Comparison of ENCODE assay signal across 9 cellular contexts in the genomic region with DNA sequence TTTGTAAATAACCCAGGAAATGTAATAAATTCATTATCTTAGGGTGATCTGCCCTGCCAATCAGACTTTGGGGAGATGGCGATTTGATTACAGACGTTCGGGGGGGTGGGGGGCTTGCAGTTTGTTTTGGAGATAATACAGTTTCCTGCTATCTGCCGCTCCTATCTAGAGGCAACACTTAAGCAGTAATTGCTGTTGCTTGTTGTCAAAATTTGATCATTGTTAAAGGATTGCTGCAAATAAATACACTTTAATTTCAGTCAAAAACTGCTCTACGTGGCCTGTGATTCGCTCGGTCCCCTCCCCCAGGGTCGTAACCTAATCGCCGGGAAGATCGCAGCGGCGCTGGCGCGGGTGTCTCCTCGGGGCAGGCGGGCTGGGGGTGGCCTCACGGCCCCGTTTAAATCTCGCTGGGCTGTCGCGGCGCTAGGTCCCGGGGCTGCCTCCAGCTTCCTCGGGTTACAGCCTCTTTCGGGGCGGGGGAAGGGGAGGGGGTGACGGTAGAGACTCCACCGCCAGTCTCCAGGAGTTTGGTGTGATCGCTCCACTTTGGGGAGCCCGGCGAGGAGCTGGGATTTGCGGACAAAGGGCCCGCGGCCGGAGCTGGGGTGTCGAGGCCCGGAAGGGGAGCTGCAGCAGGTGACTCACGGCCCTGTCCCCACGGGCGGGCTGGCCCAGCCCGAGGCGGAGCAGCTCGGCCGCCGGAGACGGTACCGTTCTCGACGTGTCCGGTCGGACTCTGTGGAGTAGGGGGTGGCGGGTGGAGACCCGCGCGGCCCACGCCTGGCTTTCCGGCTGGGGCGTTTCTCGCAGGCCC. TPM values are rescaled to one million over a fixed set of nuclear protein-coding genes. Genes with fewer than 3 reads are reported as not detected.
A peak's percentile ranks its signal among the peaks of the same experiment; 100 is the strongest.
DNase-seq lines count a peak whose midpoint lies in the region; ATAC-seq and TF ChIP-seq lines count a peak whose summit lies in the region.
"Had no signal": no experiment of that assay in that cellular context is flagged by ENCODE, and none has a peak within 500 bp of the region (broad histone marks: within the 10 kb centered on the region; RNA-seq: fewer than 3 reads in every experiment).

No MANE protein-coding gene starts in this region.

- H3K36me3 ChIP-seq in adipocyte (ENCODE audit: control insufficient read depth, insufficient read depth, low read length, severe bottlenecking): no peaks in the 10 kb centered on the region
- peaks cover 29% of the 10 kb centered on the region for H3K36me3 ChIP-seq in thoracic aorta

- H3K4me3 ChIP-seq in adipocyte (ENCODE audit: low read length) (peak overlapping the region; percentile 80), thoracic aorta (peak overlapping the region; percentile 81)

- ATAC-seq in thoracic aorta (ENCODE audit: insufficient number of reproducible peaks, low FRiP score, low read depth): no peak
- no peak for ATAC-seq in GM19351 (IDR thresholded peaks at IDR 0.05; ENCODE audit: unreplicated experiment)
- ATAC-seq in HG03175 (IDR thresholded peaks at IDR 0.05; ENCODE audit: unreplicated experiment): no peak
- ATAC-seq in omental fat pad (ENCODE audit: low FRiP score): no peak

- H3K9me3 ChIP-seq in adipocyte (ENCODE audit: control insufficient read depth, low read length) (no peaks in the 10 kb centered on the region), thoracic aorta (no peaks in the 10 kb centered on the region)

- H3K27me3 ChIP-seq in adipocyte (replicated peaks; ENCODE audit: control insufficient read depth, insufficient read depth, low read length) (no peaks in the 10 kb centered on the region), thoracic aorta (replicated peaks; ENCODE audit: insufficient read depth) (no peaks in the 10 kb centered on the region)

- H3K9ac ChIP-seq in adipocyte (ENCODE audit: low read length): peak overlapping the region; percentile 81

- TF ChIP-seq CTCF in thoracic aorta (IDR thresholded peaks at IDR 0.05) (no peak), omental fat pad (IDR thresholded peaks at IDR 0.05) (no peak)

- H3K27ac ChIP-seq in thoracic aorta: peak overlapping the region; percentile 97 to 98

- peak; percentile 42 for DNase-seq in NCI-H82 (lab: John Stamatoyannopoulos, UW)
- DNase-seq in NCI-H82 treated with DMSO at 0.1 percent for 48 hours (lab: John Stamatoyannopoulos, UW; ENCODE audit: unreplicated experiment): no peak
- DNase-seq in adipocyte (ENCODE audit: low read depth): peak; percentile 53
- DNase-seq in iPS-NIHi11 (ENCODE audit: low spot score): peak; percentile 72
- no peak for DNase-seq in thoracic aorta (ENCODE audit: low spot score)
- no peak for DNase-seq in omental fat pad (ENCODE audit: low spot score)
- DNase-seq: activated CD8-positive, alpha-beta memory T cell treated with anti-CD3 and anti-CD28 coated beads for 24 hours had no signal

- H3K4me1 ChIP-seq in adipocyte (ENCODE audit: control insufficient read depth, insufficient read depth, low read length) (peaks cover 13% of the 10 kb centered on the region), thoracic aorta (ENCODE audit: control insufficient read depth in 1 of 2, low read depth in 2 of 2) (peaks cover 0 to 26% of the 10 kb centered on the region in 2 donors)

RNA-seq across cellular contexts. Expression of a gene that starts 4.1 kb away (rescaled TPM):
- 100 to 1,000 TPM; 103 to 109 TPM for total RNA-seq in thoracic aorta
- total RNA-seq in omental fat pad: 10 to 100 TPM in 1 of 4 donors, 1 to 10 TPM in 3; 3.8 to 10.1 (median 6.7) TPM

Comparison
In these comparisons a context has a peak if more than half of its experiments do, and no peak if none do; other contexts are left out.
1. DNase-seq: peak in NCI-H82 (single experiment), adipocyte (single experiment) and iPS-NIHi11 (single experiment); none in NCI-H82 treated with DMSO at 0.1 percent for 48 hours (single experiment), thoracic aorta (single experiment) and omental fat pad (single experiment).
2. RNA of a gene that starts 4.1 kb away (total RNA-seq): 103 to 109 TPM in thoracic aorta; 3.8 to 10.1 TPM in omental fat pad; every median in the first group is over 4 times any median in the second.